16 cellular contexts compared by ENCODE assay signal in the genomic region with DNA sequence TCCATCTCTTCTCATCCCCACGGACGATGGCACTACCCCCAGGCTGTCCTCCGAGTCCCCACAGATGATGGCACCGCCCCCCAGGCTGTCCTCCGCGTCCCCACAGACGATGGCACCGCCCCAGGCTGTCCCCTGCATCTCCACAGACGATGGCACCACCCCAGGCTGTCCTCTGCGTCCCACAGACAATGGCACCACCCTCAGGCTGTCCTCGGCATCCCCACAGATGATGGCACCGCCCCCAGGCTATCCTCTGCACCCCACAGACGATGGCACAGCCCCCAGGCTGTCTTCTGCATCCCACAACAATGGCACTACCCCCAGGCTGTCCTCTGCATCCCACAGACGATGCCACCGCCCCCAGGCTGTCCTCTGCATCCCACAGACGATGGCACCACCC. TPM values are rescaled to one million over a fixed set of nuclear protein-coding genes. Genes with fewer than 3 reads are reported as not detected.
DNase-seq lines count a peak whose midpoint lies in the region; TF ChIP-seq lines count a peak whose summit lies in the region.
"Had no signal": no experiment of that assay in that cellular context is flagged by ENCODE, and none has a peak within 500 bp of the region (broad histone marks: within the 10 kb centered on the region; RNA-seq: fewer than 3 reads in every experiment).

No MANE protein-coding gene starts in this region.

- POLR2A ChIA-PET in CD8-positive, alpha-beta memory T cell (lab: Charles Lee): no interaction called here
- POLR2A ChIA-PET in activated CD4-positive, alpha-beta memory T cell treated with anti-CD3 and anti-CD28 coated beads, Interleukin-2, amount 10 ng/mL, durations not matched to agents 7 days and 5 days (lab: Charles Lee): no interaction called here
- POLR2A ChIA-PET in SK-N-SH (lab: Yijun Ruan, JAX): no interaction called here

- no peaks in the 10 kb centered on the region for H3K36me3 Mint-ChIP-seq in CD8-positive, alpha-beta memory T cell
- no peaks in the 10 kb centered on the region for H3K36me3 Mint-ChIP-seq in activated CD4-positive, alpha-beta memory T cell treated with anti-CD3 and anti-CD28 coated beads, Interleukin-2, amount 10 ng/mL, durations not matched to agents 7 days and 5 days (ENCODE audit: low read depth)
- H3K36me3 Mint-ChIP-seq: CD14-positive monocyte had no signal

- DNase-seq in 8988T (peak; percentile 42), MM.1S (no peak), NCI-H2081 treated with DMSO at 0.1 percent for 48 hours (lab: John Stamatoyannopoulos, UW) (no peak), mesendoderm (no peak), tibial artery (no peak), SK-N-SH (no peak)
- DNase-seq in CD8-positive, alpha-beta memory T cell: peak; percentile 10 to 53 (median 16)
- DNase-seq in activated CD4-positive, alpha-beta memory T cell treated with anti-CD3 and anti-CD28 coated beads, Interleukin-2, amount 10 ng/mL, durations not matched to agents 7 days and 5 days: peak; percentile 21
- DNase-seq: GDM1, HFFc6, NCI-H1417 treated with DMSO at 0.1 percent for 48 hours, OCI-M1, sigmoid colon, stomach had no signal

- H3K27ac ChIP-seq in CD8-positive, alpha-beta memory T cell (ENCODE audit: low read depth, low read length): no peak overlapping the region
- no peak overlapping the region for H3K27ac ChIP-seq in MM.1S (ENCODE audit: low read length)
- H3K27ac ChIP-seq in mesendoderm (ENCODE audit: low read depth, low read length): no peak overlapping the region
- H3K27ac ChIP-seq in tibial artery: no peak overlapping the region
- H3K27ac ChIP-seq in SK-N-SH (ENCODE audit: low read depth in 2 of 2, low read length in 1 of 2): no peak overlapping the region
- H3K27ac ChIP-seq: sigmoid colon, stomach had no signal

- H3K4me2 ChIP-seq in MM.1S (ENCODE audit: low read depth, low read length) (peak overlapping the region; percentile 34; the same call in 1 of the 2 replicates), mesendoderm (ENCODE audit: low read length) (no peak overlapping the region), SK-N-SH (no peak overlapping the region)

- no peak overlapping the region for H3K4ac ChIP-seq in mesendoderm (ENCODE audit: low read depth, low read length)

- H3K9me3 Mint-ChIP-seq in CD8-positive, alpha-beta memory T cell: no peaks in the 10 kb centered on the region
- H3K9me3 Mint-ChIP-seq in activated CD4-positive, alpha-beta memory T cell treated with anti-CD3 and anti-CD28 coated beads, Interleukin-2, amount 10 ng/mL, durations not matched to agents 7 days and 5 days: no peaks in the 10 kb centered on the region
- H3K9me3 Mint-ChIP-seq: HFFc6, neural crest cell had no signal

- no peak overlapping the region for H2AK5ac ChIP-seq in mesendoderm (ENCODE audit: low read length)

- no peak overlapping the region for H3K23ac ChIP-seq in mesendoderm (ENCODE audit: low read length)

- no peaks in the 10 kb centered on the region for H3F3A ChIP-seq in MM.1S (ENCODE audit: insufficient read depth, low read length)
- no peaks in the 10 kb centered on the region for H3F3A ChIP-seq in SK-N-SH (replicated peaks; ENCODE audit: insufficient read depth)

- no peak overlapping the region for H2BK5ac ChIP-seq in mesendoderm (ENCODE audit: low read length)

- H3K27ac Mint-ChIP-seq in CD8-positive, alpha-beta memory T cell: no peak overlapping the region
- no peak overlapping the region for H3K27ac Mint-ChIP-seq in activated CD4-positive, alpha-beta memory T cell treated with anti-CD3 and anti-CD28 coated beads, Interleukin-2, amount 10 ng/mL, durations not matched to agents 7 days and 5 days
- H3K27ac Mint-ChIP-seq: CD14-positive monocyte, HFFc6 had no signal

- H2BK15ac ChIP-seq in mesendoderm (replicated peaks; ENCODE audit: low read depth): no peak overlapping the region

- H4K5ac ChIP-seq in mesendoderm (ENCODE audit: low read length): no peak overlapping the region

- no peak overlapping the region for H3K4me3 ChIP-seq in CD8-positive, alpha-beta memory T cell (ENCODE audit: low read length)
- H3K4me3 ChIP-seq in MM.1S (ENCODE audit: low read length) (no peak overlapping the region), mesendoderm (ENCODE audit: low read length) (no peak overlapping the region), tibial artery (no peak overlapping the region), SK-N-SH (ENCODE audit: low read depth in 2 of 2, low read length in 1 of 2) (no peak overlapping the region)
- H3K4me3 ChIP-seq: sigmoid colon, stomach had no signal

- TF ChIP-seq RAD21 in SK-N-SH (IDR thresholded peaks at IDR 0.05; ENCODE audit: low read length): no peak

- no peaks in the 10 kb centered on the region for H3K79me1 ChIP-seq in mesendoderm (ENCODE audit: low read length)

- H4K20me1 ChIP-seq in MM.1S (ENCODE audit: insufficient read depth, low read length) (no peaks in the 10 kb centered on the region), SK-N-SH (ENCODE audit: insufficient read depth) (no peaks in the 10 kb centered on the region)

- H3K9ac ChIP-seq in MM.1S (ENCODE audit: low read length) (no peak overlapping the region), mesendoderm (ENCODE audit: low read length) (no peak overlapping the region), SK-N-SH (no peak overlapping the region)

- H3K79me2 ChIP-seq in MM.1S (ENCODE audit: low read length) (no peaks in the 10 kb centered on the region), mesendoderm (ENCODE audit: control insufficient read depth, insufficient read depth, low read length) (no peaks in the 10 kb centered on the region), SK-N-SH (ENCODE audit: insufficient read depth) (no peaks in the 10 kb centered on the region)

- H3K27me3 ChIP-seq in CD8-positive, alpha-beta memory T cell (ENCODE audit: insufficient read depth, low read length, poor library complexity, severe bottlenecking): no peaks in the 10 kb centered on the region
- H3K27me3 ChIP-seq in MM.1S (replicated peaks; ENCODE audit: insufficient read depth, low read length) (no peaks in the 10 kb centered on the region), mesendoderm (ENCODE audit: insufficient read depth, low read length, poor library complexity) (no peaks in the 10 kb centered on the region), tibial artery (peaks cover 0 to 25% of the 10 kb centered on the region in 2 donors), SK-N-SH (ENCODE audit: insufficient read depth) (no peaks in the 10 kb centered on the region)

- TF ChIP-seq EP300 in SK-N-SH (IDR thresholded peaks at IDR 0.05; ENCODE audit: borderline replicate concordance in 1 of 2, low read depth in 1 of 2, low read length in 1 of 2): no peak

- H3K18ac ChIP-seq in mesendoderm (ENCODE audit: low read length): no peak overlapping the region

- CTCF ChIA-PET in CD8-positive, alpha-beta memory T cell (lab: Charles Lee): no interaction called here
- CTCF ChIA-PET in activated CD4-positive, alpha-beta memory T cell treated with anti-CD3 and anti-CD28 coated beads, Interleukin-2, amount 10 ng/mL, durations not matched to agents 7 days and 5 days (lab: Charles Lee): no interaction called here
- CTCF ChIA-PET in SK-N-SH (lab: Yijun Ruan, JAX): interaction anchor here (1.5 kb wide), 1 partner anchor 644 kb away, joined by 6 read pairs; no protein-coding TSS in a partner anchor

- peak overlapping the region in 1 of 7 donors; percentile 48 for H3K4me3 Mint-ChIP-seq in CD8-positive, alpha-beta memory T cell
- no peak overlapping the region for H3K4me3 Mint-ChIP-seq in activated CD4-positive, alpha-beta memory T cell treated with anti-CD3 and anti-CD28 coated beads, Interleukin-2, amount 10 ng/mL, durations not matched to agents 7 days and 5 days
- H3K4me3 Mint-ChIP-seq: CD14-positive monocyte, HFFc6, neural crest cell had no signal

- peaks cover 4% of the 10 kb centered on the region for H3K4me1 ChIP-seq in CD8-positive, alpha-beta memory T cell (ENCODE audit: insufficient read depth, low read length)
- H3K4me1 ChIP-seq in MM.1S (ENCODE audit: low read length): no peaks in the 10 kb centered on the region
- H3K4me1 ChIP-seq in mesendoderm (ENCODE audit: control insufficient read depth, low read depth, low read length): peaks cover 7% of the 10 kb centered on the region
- H3K4me1 ChIP-seq in tibial artery: peaks cover 0 to 16% (median 8%) of the 10 kb centered on the region in 4 donors
- H3K4me1 ChIP-seq in SK-N-SH (ENCODE audit: control insufficient read depth in 1 of 2, insufficient read depth in 2 of 2, low read depth in 1 of 2, low read length in 1 of 2): peaks cover 0 to 12% of the 10 kb centered on the region in 2 experiments; a peak in 1 of 4 replicates
- H3K4me1 ChIP-seq: sigmoid colon had no signal

- H3K56ac ChIP-seq in mesendoderm (ENCODE audit: low read length): no peak overlapping the region

- H2AFZ ChIP-seq in MM.1S (ENCODE audit: low read length): peak overlapping the region; percentile 53; the same call in 1 of the 2 replicates
- no peak overlapping the region for H2AFZ ChIP-seq in SK-N-SH (ENCODE audit: low read depth)

- peaks cover 10 to 21% (median 17%) of the 10 kb centered on the region in 3 donors for H3K4me1 Mint-ChIP-seq in CD8-positive, alpha-beta memory T cell
- H3K4me1 Mint-ChIP-seq in activated CD4-positive, alpha-beta memory T cell treated with anti-CD3 and anti-CD28 coated beads, Interleukin-2, amount 10 ng/mL, durations not matched to agents 7 days and 5 days: peaks cover 14% of the 10 kb centered on the region

- H4K8ac ChIP-seq in mesendoderm (ENCODE audit: low read depth, low read length): no peak overlapping the region

- TF ChIP-seq CTCF in MM.1S (IDR thresholded peaks at IDR 0.05; ENCODE audit: low read length) (peak; percentile 24), tibial artery (IDR thresholded peaks at IDR 0.05) (no peak), SK-N-SH (IDR thresholded peaks at IDR 0.05) (no peak)

- H3K9me2 ChIP-seq in MM.1S (replicated peaks; ENCODE audit: insufficient read depth, low read length) (no peaks in the 10 kb centered on the region), SK-N-SH (no peaks in the 10 kb centered on the region)

- H3K9me3 ChIP-seq in CD8-positive, alpha-beta memory T cell (ENCODE audit: low read length): no peaks in the 10 kb centered on the region
- H3K9me3 ChIP-seq in MM.1S (replicated peaks; ENCODE audit: insufficient read depth, low read length): no peaks in the 10 kb centered on the region
- no peaks in the 10 kb centered on the region for H3K9me3 ChIP-seq in tibial artery
- H3K9me3 ChIP-seq in SK-N-SH: no peaks in the 10 kb centered on the region
- H3K9me3 ChIP-seq: sigmoid colon, stomach had no signal

- no CpG with 5 or more reads among the region's 16 CpGs for WGBS in mesendoderm (ENCODE audit: extremely low coverage, insufficient coverage, low lambda C conversion rate)
- WGBS in SK-N-SH (ENCODE audit: low lambda C conversion rate): 48% methylated on average over 12 of the region's 16 CpGs

- H3K36me3 ChIP-seq in CD8-positive, alpha-beta memory T cell (ENCODE audit: insufficient read depth, low read length): no peaks in the 10 kb centered on the region
- H3K36me3 ChIP-seq in MM.1S (replicated peaks; ENCODE audit: insufficient read depth, low read length) (no peaks in the 10 kb centered on the region), mesendoderm (ENCODE audit: control insufficient read depth, insufficient read depth, low read length) (no peaks in the 10 kb centered on the region), tibial artery (no peaks in the 10 kb centered on the region), SK-N-SH (replicated peaks in 1 of 2; ENCODE audit: control insufficient read depth in 1 of 2, insufficient read depth in 2 of 2, low read length in 1 of 2) (no peaks in the 10 kb centered on the region)
- H3K36me3 ChIP-seq: sigmoid colon, stomach had no signal

- intact Hi-C loops in tibial artery (cut with DNase I; ENCODE audit: low total_unique reads): no loop called here

- peaks cover 16 to 29% of the 10 kb centered on the region in 2 donors for H3K27me3 Mint-ChIP-seq in CD8-positive, alpha-beta memory T cell
- peaks cover 34% of the 10 kb centered on the region for H3K27me3 Mint-ChIP-seq in activated CD4-positive, alpha-beta memory T cell treated with anti-CD3 and anti-CD28 coated beads, Interleukin-2, amount 10 ng/mL, durations not matched to agents 7 days and 5 days

- H2BK120ac ChIP-seq in mesendoderm (ENCODE audit: low read depth, low read length): no peak overlapping the region

RNA-seq across cellular contexts. Expression of a gene that starts 57.4 kb away (rescaled TPM):
- total RNA-seq in CD8-positive, alpha-beta memory T cell: 1 to 10 TPM; 7.1 to 7.9 TPM
- 23.3 TPM for polyA plus RNA-seq in CD8-positive, alpha-beta memory T cell
- total RNA-seq in activated CD4-positive, alpha-beta memory T cell treated with anti-CD3 and anti-CD28 coated beads, Interleukin-2, amount 10 ng/mL, durations not matched to agents 7 days and 5 days: 10 to 100 TPM; 17.2 to 19.2 TPM
- polyA plus RNA-seq in mesendoderm (2013, experiment 1 of 2): 11.7 TPM
- polyA plus RNA-seq in mesendoderm (2013, experiment 2 of 2): 11.3 TPM
- polyA plus RNA-seq in SK-N-SH (2012; rRNA removed): 1.7 and 3.3 TPM in 2 replicates
- 2.2 and 2.4 TPM in 2 replicates for polyA plus RNA-seq in SK-N-SH (2012; cell fraction: cytosol; rRNA removed)
- 6.2 and 7.2 TPM in 2 replicates for polyA plus RNA-seq in SK-N-SH (2012; cell fraction: nucleus; rRNA removed)
- polyA plus RNA-seq: CD14-positive monocyte had no signal

Comparison
In these comparisons a context has a peak if more than half of its experiments do, and no peak if none do; other contexts are left out.
1. DNase-seq: peak in 8988T (single experiment), CD8-positive, alpha-beta memory T cell (5 of 5) and activated CD4-positive, alpha-beta memory T cell treated with anti-CD3 and anti-CD28 coated beads, Interleukin-2, amount 10 ng/mL, durations not matched to agents 7 days and 5 days (single experiment); none in MM.1S (single experiment), NCI-H2081 treated with DMSO at 0.1 percent for 48 hours (single experiment), mesendoderm (single experiment), tibial artery (0 of 2) and SK-N-SH (single experiment).